Comparison of ENCODE assay signal across 8 cellular contexts in genomic region chr7:100705341-100705752, GRCh38. TPM values are rescaled to one million over a fixed set of nuclear protein-coding genes. Genes with fewer than 3 reads are reported as not detected.
DNase-seq lines count a peak whose midpoint lies in the region; ATAC-seq and TF ChIP-seq lines count a peak whose summit lies in the region.

No MANE protein-coding gene starts in this region.

- TF ChIP-seq EP300 in ovary (IDR thresholded peaks at IDR 0.05) (no peak), tibial nerve (IDR thresholded peaks at IDR 0.05) (no peak)

- H3K27ac Mint-ChIP-seq in activated naive CD4-positive, alpha-beta T cell treated with anti-CD3 and anti-CD28 coated beads, Interleukin-2, amount 50 U/mL, for 72 hours, result peak overlapping the region; percentile 97 to 98

- H3K9me3 ChIP-seq in SJCRH30 (replicated peaks) (no peaks in the 10 kb centered on the region), ovary (no peaks in the 10 kb centered on the region), tibial nerve (no peaks in the 10 kb centered on the region)

- peak; percentile 94 for DNase-seq in ELF-1 (ENCODE audit: low read depth, low spot score)
- DNase-seq in SJCRH30, result peak; percentile 85 to 88
- peak; percentile 84 to 93 for DNase-seq in activated naive CD4-positive, alpha-beta T cell treated with anti-CD3 and anti-CD28 coated beads, Interleukin-2, amount 50 U/mL, for 72 hours (ENCODE audit: low spot score in 2 of 2)
- DNase-seq in head of caudate nucleus, result peak; percentile 63 to 92 (median 82)
- peak; percentile 76 to 90 (median 86) for DNase-seq in ovary
- peak; percentile 62 to 72 for DNase-seq in tibial nerve (ENCODE audit: low spot score in 2 of 2)

- H3K4me3 ChIP-seq in KMS-11 (IDR thresholded peaks at IDR 0.05; ENCODE audit: insufficient read depth, low read depth, low read length), result no peak overlapping the region
- peak overlapping the region; percentile 79 for H3K4me3 ChIP-seq in SJCRH30
- peak overlapping the region; percentile 85 for H3K4me3 ChIP-seq in ovary
- H3K4me3 ChIP-seq in tibial nerve, result peak overlapping the region; percentile 66 to 88 (median 72)

- H4K20me1 ChIP-seq in KMS-11 (ENCODE audit: insufficient read depth), result no peaks in the 10 kb centered on the region

- H3K9ac ChIP-seq in KMS-11, result peak overlapping the region; percentile 87

- peak overlapping the region; percentile 88 for H3K4me2 ChIP-seq in KMS-11

- peak; percentile 87 for TF ChIP-seq CTCF in KMS-11 (conservative IDR thresholded peaks at IDR 0.05; ENCODE audit: low read depth, low read length)
- peak; percentile 69 to 93 (median 92) for TF ChIP-seq CTCF in ovary (IDR thresholded peaks at IDR 0.05)
- TF ChIP-seq CTCF in tibial nerve (IDR thresholded peaks at IDR 0.05), result peak; percentile 89 to 96 (median 94)

- H3K27me3 ChIP-seq in KMS-11 (ENCODE audit: insufficient read depth, low read depth) (peaks cover 13% of the 10 kb centered on the region; the same call in 1 of the 2 replicates), SJCRH30 (no peaks in the 10 kb centered on the region), ovary (no peaks in the 10 kb centered on the region), tibial nerve (no peaks in the 10 kb centered on the region)

- intact Hi-C loops in head of caudate nucleus (cut with DNase I), result loop anchor here (5.0 kb wide), 1 partner anchor 147 kb away; the partner anchor contains the start of gene SLC12A9
- intact Hi-C loops in ovary (cut with DNase I), result loop anchor here (2.0 to 10.0 kb wide), 5 partner anchors 51 to 159 kb away; partner anchors contain the start of genes SLC12A9 (in 3 of the 4), ACTL6B (in 1 of the 4) and TRIP6 (in 1 of the 4)

- H3K36me3 ChIP-seq in KMS-11 (ENCODE audit: insufficient read depth), result peaks cover 2% of the 10 kb centered on the region; the same call in 1 of the 2 replicates
- peaks cover 15% of the 10 kb centered on the region for H3K36me3 ChIP-seq in SJCRH30
- no peaks in the 10 kb centered on the region for H3K36me3 ChIP-seq in ovary
- H3K36me3 ChIP-seq in tibial nerve, result peaks cover 0 to 17% (median 0%) of the 10 kb centered on the region in 3 donors

- H3K79me2 ChIP-seq in KMS-11 (ENCODE audit: insufficient read depth, low read depth), result peaks cover 19% of the 10 kb centered on the region

- peak overlapping the region; percentile 88 for H2AFZ ChIP-seq in KMS-11 (ENCODE audit: low read depth)

- TF ChIP-seq POLR2A in ovary (IDR thresholded peaks at IDR 0.05) (no peak), tibial nerve (IDR thresholded peaks at IDR 0.05) (no peak)

- H3K4me1 ChIP-seq in KMS-11 (ENCODE audit: low read depth, poor library complexity, severe bottlenecking) (peaks cover 13% of the 10 kb centered on the region), SJCRH30 (peaks cover 9% of the 10 kb centered on the region; the same call in 1 of the 2 replicates), ovary (ENCODE audit: insufficient read depth) (peaks cover 7% of the 10 kb centered on the region), tibial nerve (peaks cover 0 to 21% (median 10%) of the 10 kb centered on the region in 4 donors)

- peaks cover 20 to 22% of the 10 kb centered on the region in 2 donors for H3K36me3 Mint-ChIP-seq in activated naive CD4-positive, alpha-beta T cell treated with anti-CD3 and anti-CD28 coated beads, Interleukin-2, amount 50 U/mL, for 72 hours

- peak; percentile 56 for ATAC-seq in GM21737 (IDR thresholded peaks at IDR 0.05; ENCODE audit: unreplicated experiment)
- peak; percentile 65 for ATAC-seq in activated naive CD4-positive, alpha-beta T cell treated with anti-CD3 and anti-CD28 coated beads, Interleukin-2, amount 50 U/mL, for 72 hours

- H3K27ac ChIP-seq in KMS-11 (peak overlapping the region; percentile 90), SJCRH30 (peak overlapping the region; percentile 69), ovary (peak overlapping the region; percentile 83 to 91), tibial nerve (peak overlapping the region; percentile 81 to 99 (median 96))

- H3K9me3 Mint-ChIP-seq in activated naive CD4-positive, alpha-beta T cell treated with anti-CD3 and anti-CD28 coated beads, Interleukin-2, amount 50 U/mL, for 72 hours, result no peaks in the 10 kb centered on the region

- 0% methylated on average over 25 of the region's 25 CpGs for WGBS in ovary, 3 donors
- 0% methylated on average over 12 to 19 of the region's 25 CpGs for WGBS in tibial nerve, 2 donors

RNA-seq across cellular contexts. Expression of gene POP7, which starts 0.6 kb away (rescaled TPM):
- total RNA-seq in SJCRH30 (2014; rRNA removed; shearing (Covaris generic)), result 63.9 and 67.9 TPM in 2 replicates
- total RNA-seq in activated naive CD4-positive, alpha-beta T cell treated with anti-CD3 and anti-CD28 coated beads, Interleukin-2, amount 50 U/mL, for 72 hours, result 10 to 100 TPM; 37.3 to 47.5 TPM
- total RNA-seq in ovary (10 to 100 TPM; 13.8 to 29.2 (median 22.2) TPM), tibial nerve (10 to 100 TPM; 23.1 to 50.7 (median 35.6) TPM)
- polyA plus RNA-seq in ovary, result 10 to 100 TPM; 11.1 to 26.5 TPM

RNA-seq across cellular contexts. Expression of gene GIGYF1, which starts 11.3 kb away (rescaled TPM):
- 17.8 and 22.6 TPM in 2 replicates for total RNA-seq in SJCRH30 (2014; rRNA removed; shearing (Covaris generic))
- total RNA-seq in activated naive CD4-positive, alpha-beta T cell treated with anti-CD3 and anti-CD28 coated beads, Interleukin-2, amount 50 U/mL, for 72 hours, result 10 to 100 TPM; 47.2 to 58.4 TPM
- total RNA-seq in ovary (10 to 100 TPM; 23.1 to 93.0 (median 63.2) TPM), tibial nerve (10 to 100 TPM; 50.9 to 98.1 (median 64.7) TPM)
- polyA plus RNA-seq in ovary, result 10 to 100 TPM in 1 of 2 donors, 1 to 10 TPM in 1; 7.0 to 45.1 TPM

RNA-seq across cellular contexts. Expression of gene EPO, which starts 14.9 kb away (rescaled TPM):
- not detected in 2 replicates for total RNA-seq in SJCRH30 (2014; rRNA removed; shearing (Covaris generic))
- total RNA-seq in activated naive CD4-positive, alpha-beta T cell treated with anti-CD3 and anti-CD28 coated beads, Interleukin-2, amount 50 U/mL, for 72 hours, result not detected
- under 1 TPM in 2 of 7 donors, not detected in 5; 0.20 to 0.25 TPM for total RNA-seq in ovary
- under 1 TPM in 1 of 2 donors, not detected in 1; 0.05 TPM for polyA plus RNA-seq in ovary
- total RNA-seq in tibial nerve, result under 1 TPM in 2 of 4 donors, not detected in 2; 0.30 to 0.59 TPM

RNA-seq across cellular contexts. Expression of gene ZAN, which starts 28.0 kb away (rescaled TPM):
- total RNA-seq in SJCRH30 (2014; rRNA removed; shearing (Covaris generic)), result not detected in 2 replicates
- total RNA-seq in activated naive CD4-positive, alpha-beta T cell treated with anti-CD3 and anti-CD28 coated beads, Interleukin-2, amount 50 U/mL, for 72 hours, result not detected
- total RNA-seq in ovary, result not detected
- not detected for polyA plus RNA-seq in ovary
- total RNA-seq in tibial nerve, result not detected

RNA-seq across cellular contexts. Expression of gene GNB2, which starts 31.8 kb away (rescaled TPM):
- total RNA-seq in SJCRH30 (2014; rRNA removed; shearing (Covaris generic)), result 105 and 112 TPM in 2 replicates
- total RNA-seq in activated naive CD4-positive, alpha-beta T cell treated with anti-CD3 and anti-CD28 coated beads, Interleukin-2, amount 50 U/mL, for 72 hours, result 100 to 1,000 TPM; 213 to 239 TPM
- total RNA-seq in ovary, result 100 to 1,000 TPM; 109 to 281 (median 216) TPM
- 100 to 1,000 TPM in 1 of 2 donors, 10 to 100 TPM in 1; 18.9 to 187 TPM for polyA plus RNA-seq in ovary
- 100 to 1,000 TPM; 185 to 290 (median 248) TPM for total RNA-seq in tibial nerve
